Comparison of ENCODE assay signal across 8 cellular contexts in the genomic region with DNA sequence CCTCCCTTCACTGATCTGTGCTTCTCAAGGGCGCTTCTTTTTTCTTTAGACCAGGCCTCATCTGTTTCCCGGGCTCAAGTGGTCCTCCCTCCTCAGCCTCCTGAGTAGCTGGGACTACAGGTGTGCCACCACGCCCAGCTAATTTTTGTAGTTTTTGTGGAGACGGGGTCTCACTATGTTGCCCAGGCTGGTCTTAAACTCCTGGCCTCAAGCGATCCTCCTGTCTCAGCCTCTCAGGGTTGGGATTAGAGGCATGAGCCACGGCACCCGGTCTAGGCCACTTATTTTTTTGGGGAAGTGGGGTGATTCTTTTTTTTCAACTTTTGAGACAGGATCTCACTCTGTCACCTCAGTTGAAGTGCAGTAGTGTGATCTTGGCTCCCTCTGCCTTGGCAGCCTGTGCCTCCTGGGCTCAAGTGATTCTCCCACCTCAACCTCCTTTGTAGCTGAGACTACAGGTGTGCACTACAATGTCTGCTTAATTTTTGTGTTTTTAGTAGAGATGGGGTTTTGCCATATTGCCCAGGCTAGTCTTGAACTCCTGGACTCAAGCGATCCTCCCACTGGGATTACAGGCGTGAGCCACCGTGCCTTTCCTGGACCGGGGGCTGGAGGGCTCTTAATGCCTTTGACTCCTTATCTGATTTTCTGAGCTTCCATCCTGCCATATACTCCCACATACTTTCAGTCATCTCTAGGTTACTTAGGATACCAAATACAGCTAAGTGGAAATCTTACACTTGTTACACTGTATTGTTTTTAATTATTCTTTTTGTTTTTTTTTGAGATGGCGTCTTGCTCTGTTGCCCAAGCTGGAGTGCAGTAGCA. TPM values are rescaled to one million over a fixed set of nuclear protein-coding genes. Genes with fewer than 3 reads are reported as not detected.
A peak's percentile ranks its signal among the peaks of the same experiment; 100 is the strongest.
DNase-seq lines count a peak whose midpoint lies in the region; ATAC-seq and TF ChIP-seq lines count a peak whose summit lies in the region.

No MANE protein-coding gene starts in this region.

- no peaks in the 10 kb centered on the region for H3K9me3 Mint-ChIP-seq in CD14-positive monocyte

- no peak for TF ChIP-seq POLR2A in ovary (IDR thresholded peaks at IDR 0.05)

- no peaks in the 10 kb centered on the region for H3K4me1 ChIP-seq in MM.1S (ENCODE audit: low read length)
- no peaks in the 10 kb centered on the region for H3K4me1 ChIP-seq in effector memory CD4-positive, alpha-beta T cell (ENCODE audit: control insufficient read depth, insufficient read depth, low read length, poor library complexity, severe bottlenecking)
- peaks cover 4% of the 10 kb centered on the region for H3K4me1 ChIP-seq in ovary (ENCODE audit: insufficient read depth)

- peaks cover 15% of the 10 kb centered on the region in 2 donors for H3K36me3 Mint-ChIP-seq in CD14-positive monocyte

- H3K4me1 Mint-ChIP-seq in CD14-positive monocyte, result peaks cover 7% of the 10 kb centered on the region

- H3K4me2 ChIP-seq in MM.1S (ENCODE audit: low read depth, low read length), result peak overlapping the region; percentile 57; the same call in 1 of the 2 replicates

- peak overlapping the region; percentile 68 to 79 for H3K4me3 Mint-ChIP-seq in CD14-positive monocyte

- intact Hi-C loops in CD14-positive monocyte (cut with micrococcal nuclease), result loop anchor here in 1 of 2 donors (5.0 kb wide), 1 partner anchor 86 kb away; no protein-coding TSS in a partner anchor
- intact Hi-C loops in ovary (cut with DNase I), result no loop called here

- ATAC-seq in GM18502 (IDR thresholded peaks at IDR 0.05; ENCODE audit: poor library complexity, unreplicated experiment) (no peak), esophagus mucosa (no peak)

- peak overlapping the region; percentile 31; the same call in 1 of the 2 replicates for H3K9ac ChIP-seq in MM.1S (ENCODE audit: low read length)

- no peak for TF ChIP-seq CTCF in CD14-positive monocyte (IDR thresholded peaks at IDR 0.05)
- no peak for TF ChIP-seq CTCF in MM.1S (IDR thresholded peaks at IDR 0.05; ENCODE audit: low read length)
- no peak for TF ChIP-seq CTCF in ovary (IDR thresholded peaks at IDR 0.05)

- H3K27me3 Mint-ChIP-seq in CD14-positive monocyte (ENCODE audit: low read depth in 3 of 3), result peaks cover 0 to 6% (median 5%) of the 10 kb centered on the region in 3 donors

- no peak overlapping the region for H3K27ac Mint-ChIP-seq in CD14-positive monocyte

- peak overlapping the region; percentile 47 for H3K4me3 ChIP-seq in MM.1S (ENCODE audit: low read length)
- H3K4me3 ChIP-seq in effector memory CD4-positive, alpha-beta T cell (ENCODE audit: insufficient read depth, low read depth, low read length, poor library complexity, severe bottlenecking), result peak overlapping the region; percentile 40
- H3K4me3 ChIP-seq in ovary, result peak overlapping the region; percentile 34

- H2AFZ ChIP-seq in MM.1S (ENCODE audit: low read length), result peak overlapping the region; percentile 65

- TF ChIP-seq EP300 in ovary (IDR thresholded peaks at IDR 0.05), result no peak

- H3K9me2 ChIP-seq in MM.1S (replicated peaks; ENCODE audit: insufficient read depth, low read length), result no peaks in the 10 kb centered on the region

- peaks cover 4% of the 10 kb centered on the region; the same call in 1 of the 2 replicates for H3F3A ChIP-seq in MM.1S (ENCODE audit: insufficient read depth, low read length)

- no peak for DNase-seq in CD14-positive monocyte (ENCODE audit: low spot score)
- DNase-seq in MM.1S, result no peak
- no peak for DNase-seq in effector memory CD4-positive, alpha-beta T cell
- DNase-seq in ovary, result no peak
- DNase-seq in HK-2 (ENCODE audit: unreplicated experiment), result no peak
- DNase-seq in NCI-H128 (lab: John Stamatoyannopoulos, UW; ENCODE audit: unreplicated experiment), result no peak

- H3K9me3 ChIP-seq in MM.1S (replicated peaks; ENCODE audit: insufficient read depth, low read length) (no peaks in the 10 kb centered on the region), ovary (no peaks in the 10 kb centered on the region)
- H3K9me3 ChIP-seq in effector memory CD4-positive, alpha-beta T cell (ENCODE audit: control insufficient read depth, low read length), result no peaks in the 10 kb centered on the region

- no peaks in the 10 kb centered on the region for H3K36me3 ChIP-seq in MM.1S (replicated peaks; ENCODE audit: insufficient read depth, low read length)
- H3K36me3 ChIP-seq in effector memory CD4-positive, alpha-beta T cell (ENCODE audit: control insufficient read depth, insufficient read depth, low read length), result peaks cover 2% of the 10 kb centered on the region
- H3K36me3 ChIP-seq in ovary, result no peaks in the 10 kb centered on the region

- no peaks in the 10 kb centered on the region for H3K79me2 ChIP-seq in MM.1S (ENCODE audit: low read length)

- no peaks in the 10 kb centered on the region for H4K20me1 ChIP-seq in MM.1S (ENCODE audit: insufficient read depth, low read length)

- H3K27ac ChIP-seq in MM.1S (ENCODE audit: low read length), result no peak overlapping the region
- H3K27ac ChIP-seq in effector memory CD4-positive, alpha-beta T cell (ENCODE audit: insufficient read depth, low read length, poor library complexity, severe bottlenecking), result no peak overlapping the region
- H3K27ac ChIP-seq in ovary, result peak overlapping the region in 1 of 2 donors; percentile 38

- H3K27me3 ChIP-seq in MM.1S (replicated peaks; ENCODE audit: insufficient read depth, low read length) (no peaks in the 10 kb centered on the region), ovary (no peaks in the 10 kb centered on the region)
- H3K27me3 ChIP-seq in effector memory CD4-positive, alpha-beta T cell (replicated peaks; ENCODE audit: control insufficient read depth, insufficient read depth, low read length, poor library complexity, severe bottlenecking), result no peaks in the 10 kb centered on the region

- WGBS in ovary, 3 donors, result 74 to 83% (median 83%) methylated on average over 12 of the region's 12 CpGs

RNA-seq across cellular contexts. Expression of a gene that starts 18.9 kb away (rescaled TPM):
- polyA plus RNA-seq in CD14-positive monocyte (not detected), ovary (10 to 100 TPM; 16.4 to 70.8 TPM)
- total RNA-seq in ovary (10 to 100 TPM; 16.0 to 83.6 (median 36.1) TPM), esophagus mucosa (5.3 TPM)

RNA-seq across cellular contexts. Expression of a gene that starts 39.8 kb away (rescaled TPM):
- under 1 TPM; 0.21 to 0.69 TPM for polyA plus RNA-seq in CD14-positive monocyte
- 10 to 100 TPM; 24.4 to 49.1 (median 33.6) TPM for total RNA-seq in ovary
- polyA plus RNA-seq in ovary, result 10 to 100 TPM in 1 of 2 donors, 1 to 10 TPM in 1; 1.7 to 33.7 TPM
- 15.3 TPM for total RNA-seq in esophagus mucosa

RNA-seq across cellular contexts. Expression of a gene that starts 50.2 kb away (rescaled TPM):
- 10 to 100 TPM; 17.6 to 19.5 TPM for polyA plus RNA-seq in CD14-positive monocyte
- 10 to 100 TPM; 11.3 to 24.1 (median 22.5) TPM for total RNA-seq in ovary
- polyA plus RNA-seq in ovary, result 10 to 100 TPM in 1 of 2 donors, 1 to 10 TPM in 1; 8.8 to 12.7 TPM
- total RNA-seq in esophagus mucosa, result 21.5 TPM
